29 cellular contexts compared by ENCODE assay signal in the genomic region with DNA sequence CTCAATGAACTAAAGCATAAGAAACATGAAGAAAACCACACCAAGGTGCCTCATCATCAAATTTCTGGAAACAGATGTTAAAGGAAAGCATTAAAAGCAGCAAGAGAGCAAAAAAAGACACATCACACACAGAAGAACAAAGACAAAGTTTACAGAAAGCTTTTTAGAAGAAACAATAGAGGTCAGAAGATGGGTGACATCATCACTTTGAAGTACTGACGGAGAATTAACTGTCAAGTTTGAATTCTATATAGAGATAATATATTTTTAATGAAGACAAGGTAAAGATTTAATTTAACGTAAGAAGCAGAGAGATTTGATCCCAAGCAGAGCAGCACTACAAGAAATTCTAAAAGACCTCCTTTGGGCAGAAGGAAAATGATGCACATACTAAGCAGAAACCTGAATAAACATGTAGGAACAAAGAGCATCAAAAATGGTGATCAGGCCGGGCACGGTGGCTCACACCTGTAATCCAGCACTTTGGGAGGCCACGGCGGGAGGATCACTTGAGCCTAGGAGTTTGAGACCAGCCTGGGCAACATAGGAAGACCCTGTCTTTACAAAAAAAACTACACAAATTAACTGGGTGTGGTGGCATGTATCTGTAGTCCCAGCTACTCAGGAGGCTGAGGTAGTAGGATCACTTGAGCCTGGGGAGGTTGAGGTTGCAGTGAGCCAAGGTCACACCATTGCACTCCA.
"Had no signal": no experiment of that assay in that cellular context is flagged by ENCODE, and none has a peak within 500 bp of the region (broad histone marks: within the 10 kb centered on the region; RNA-seq: fewer than 3 reads in every experiment).

No MANE protein-coding gene starts in this region.

- H3K4me3 ChIP-seq: ascending aorta, body of pancreas, MG63, Peyer's patch, SJSA1 had no signal

- H3K27me3 ChIP-seq: ascending aorta, MG63, Peyer's patch, SJSA1 had no signal

- DNase-seq: activated CD4-positive, alpha-beta T cell treated with anti-CD3 and anti-CD28 coated beads for 48 hours; activated CD4-positive, alpha-beta T cell treated with anti-CD3 and anti-CD28 coated beads, Interleukin-2, amount 50 U/mL, for 4 hours; activated CD4-positive, CD25-positive, alpha-beta regulatory T cell treated with anti-CD3 and anti-CD28 coated beads, Interleukin-2, amount 50 U/mL, for 72 hours; activated CD8-positive, alpha-beta T cell treated with anti-CD3 and anti-CD28 coated beads, Interleukin-2, amount 10 ng/mL, durations not matched to agents 7 days and 5 days; activated naive CD4-positive, alpha-beta T cell treated with Interleukin-2 at 50 U/mL for 16 hours; activated naive CD8-positive, alpha-beta T cell treated with anti-CD3 and anti-CD28 coated beads, Interleukin-2, amount 50 U/mL, for 24 hours; amniotic stem cell; body of pancreas; MG63; MV-4-11; NCI-H1092 treated with DMSO at 0.1 percent for 48 hours; NCI-H1417 treated with DMSO at 0.1 percent for 48 hours; NCI-H1694; NCI-H2029; NCI-H2107; NCI-H2171 treated with DMSO at 0.1 percent for 48 hours; NCI-H226; NCI-H526; NCI-H82; NK-92 treated with Interleukin-12 subunit alpha and Interleukin-12 subunit beta, amount 100 ng/mL, for 24 hours; Peyer's patch; SHP77; T-helper 17 cell; T-helper 9 cell had no signal

- H3K4me1 ChIP-seq: ascending aorta, body of pancreas, Peyer's patch had no signal

- H3K9me3 ChIP-seq: body of pancreas, Peyer's patch, SJSA1 had no signal

- ATAC-seq: activated CD8-positive, alpha-beta T cell treated with anti-CD3 and anti-CD28 coated beads, Interleukin-2, amount 10 ng/mL, durations not matched to agents 7 days and 5 days; activated naive CD4-positive, alpha-beta T cell treated with anti-CD3 and anti-CD28 coated beads, Interleukin-2, amount 50 U/mL, for 72 hours; activated naive CD8-positive, alpha-beta T cell treated with anti-CD3 and anti-CD28 coated beads, Interleukin-2, amount 50 U/mL, for 24 hours; body of pancreas; T-helper 17 cell; WTC11 had no signal

- H3K36me3 ChIP-seq: ascending aorta, MG63, Peyer's patch, SJSA1 had no signal

- H3K27ac ChIP-seq: ascending aorta, body of pancreas, Peyer's patch, RWPE1, SJSA1 had no signal
